ENCODE assay signal across 1 cellular context in the genomic region with DNA sequence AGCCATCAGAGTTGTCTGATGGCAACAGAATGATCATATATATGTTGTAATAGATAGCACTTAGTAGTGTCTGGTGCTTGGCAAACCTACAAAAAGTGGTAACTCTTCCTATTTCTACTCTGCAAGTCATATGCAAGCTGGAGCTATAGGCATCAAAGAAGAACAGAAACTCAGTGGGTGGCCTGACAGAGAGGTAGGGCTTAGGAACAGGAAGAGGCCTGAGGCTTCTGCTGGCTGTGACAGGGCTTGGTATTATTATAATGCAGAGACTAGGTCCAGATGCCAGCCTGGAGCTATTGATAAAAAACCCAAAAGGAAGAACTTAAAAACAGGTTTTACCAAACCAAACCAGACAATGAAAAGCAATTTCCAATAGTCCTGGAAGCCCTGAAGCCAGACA.
TF ChIP-seq lines count a peak whose summit lies in the region.

No MANE protein-coding gene starts in this region.

TF ChIP-seq in GM23338, 12 proteins besides CTCF, POLR2A, EP300 and RAD21 (continued from another document):
- TF ChIP-seq, protein P1, sequence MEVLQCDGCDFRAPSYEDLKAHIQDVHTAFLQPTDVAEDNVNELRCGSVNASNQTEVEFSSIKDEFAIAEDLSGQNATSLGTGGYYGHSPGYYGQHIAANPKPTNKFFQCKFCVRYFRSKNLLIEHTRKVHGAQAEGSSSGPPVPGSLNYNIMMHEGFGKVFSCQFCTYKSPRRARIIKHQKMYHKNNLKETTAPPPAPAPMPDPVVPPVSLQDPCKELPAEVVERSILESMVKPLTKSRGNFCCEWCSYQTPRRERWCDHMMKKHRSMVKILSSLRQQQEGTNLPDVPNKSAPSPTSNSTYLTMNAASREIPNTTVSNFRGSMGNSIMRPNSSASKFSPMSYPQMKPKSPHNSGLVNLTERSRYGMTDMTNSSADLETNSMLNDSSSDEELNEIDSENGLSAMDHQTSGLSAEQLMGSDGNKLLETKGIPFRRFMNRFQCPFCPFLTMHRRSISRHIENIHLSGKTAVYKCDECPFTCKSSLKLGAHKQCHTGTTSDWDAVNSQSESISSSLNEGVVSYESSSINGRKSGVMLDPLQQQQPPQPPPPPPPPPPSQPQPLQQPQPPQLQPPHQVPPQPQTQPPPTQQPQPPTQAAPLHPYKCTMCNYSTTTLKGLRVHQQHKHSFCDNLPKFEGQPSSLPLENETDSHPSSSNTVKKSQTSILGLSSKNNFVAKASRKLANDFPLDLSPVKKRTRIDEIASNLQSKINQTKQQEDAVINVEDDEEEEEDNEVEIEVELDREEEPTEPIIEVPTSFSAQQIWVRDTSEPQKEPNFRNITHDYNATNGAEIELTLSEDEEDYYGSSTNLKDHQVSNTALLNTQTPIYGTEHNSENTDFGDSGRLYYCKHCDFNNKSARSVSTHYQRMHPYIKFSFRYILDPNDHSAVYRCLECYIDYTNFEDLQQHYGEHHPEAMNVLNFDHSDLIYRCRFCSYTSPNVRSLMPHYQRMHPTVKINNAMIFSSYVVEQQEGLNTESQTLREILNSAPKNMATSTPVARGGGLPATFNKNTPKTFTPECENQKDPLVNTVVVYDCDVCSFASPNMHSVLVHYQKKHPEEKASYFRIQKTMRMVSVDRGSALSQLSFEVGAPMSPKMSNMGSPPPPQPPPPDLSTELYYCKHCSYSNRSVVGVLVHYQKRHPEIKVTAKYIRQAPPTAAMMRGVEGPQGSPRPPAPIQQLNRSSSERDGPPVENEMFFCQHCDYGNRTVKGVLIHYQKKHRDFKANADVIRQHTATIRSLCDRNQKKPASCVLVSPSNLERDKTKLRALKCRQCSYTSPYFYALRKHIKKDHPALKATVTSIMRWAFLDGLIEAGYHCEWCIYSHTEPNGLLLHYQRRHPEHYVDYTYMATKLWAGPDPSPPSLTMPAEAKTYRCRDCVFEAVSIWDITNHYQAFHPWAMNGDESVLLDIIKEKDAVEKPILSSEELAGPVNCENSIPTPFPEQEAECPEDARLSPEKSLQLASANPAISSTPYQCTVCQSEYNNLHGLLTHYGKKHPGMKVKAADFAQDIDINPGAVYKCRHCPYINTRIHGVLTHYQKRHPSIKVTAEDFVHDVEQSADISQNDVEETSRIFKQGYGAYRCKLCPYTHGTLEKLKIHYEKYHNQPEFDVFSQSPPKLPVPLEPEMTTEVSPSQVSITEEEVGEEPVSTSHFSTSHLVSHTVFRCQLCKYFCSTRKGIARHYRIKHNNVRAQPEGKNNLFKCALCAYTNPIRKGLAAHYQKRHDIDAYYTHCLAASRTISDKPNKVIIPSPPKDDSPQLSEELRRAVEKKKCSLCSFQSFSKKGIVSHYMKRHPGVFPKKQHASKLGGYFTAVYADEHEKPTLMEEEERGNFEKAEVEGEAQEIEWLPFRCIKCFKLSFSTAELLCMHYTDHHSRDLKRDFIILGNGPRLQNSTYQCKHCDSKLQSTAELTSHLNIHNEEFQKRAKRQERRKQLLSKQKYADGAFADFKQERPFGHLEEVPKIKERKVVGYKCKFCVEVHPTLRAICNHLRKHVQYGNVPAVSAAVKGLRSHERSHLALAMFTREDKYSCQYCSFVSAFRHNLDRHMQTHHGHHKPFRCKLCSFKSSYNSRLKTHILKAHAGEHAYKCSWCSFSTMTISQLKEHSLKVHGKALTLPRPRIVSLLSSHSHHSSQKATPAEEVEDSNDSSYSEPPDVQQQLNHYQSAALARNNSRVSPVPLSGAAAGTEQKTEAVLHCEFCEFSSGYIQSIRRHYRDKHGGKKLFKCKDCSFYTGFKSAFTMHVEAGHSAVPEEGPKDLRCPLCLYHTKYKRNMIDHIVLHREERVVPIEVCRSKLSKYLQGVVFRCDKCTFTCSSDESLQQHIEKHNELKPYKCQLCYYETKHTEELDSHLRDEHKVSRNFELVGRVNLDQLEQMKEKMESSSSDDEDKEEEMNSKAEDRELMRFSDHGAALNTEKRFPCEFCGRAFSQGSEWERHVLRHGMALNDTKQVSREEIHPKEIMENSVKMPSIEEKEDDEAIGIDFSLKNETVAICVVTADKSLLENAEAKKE (CRISPR knock-in tag; IDR thresholded peaks at IDR 0.05): no peak
- TF ChIP-seq ZNF114 (CRISPR knock-in tag; IDR thresholded peaks at IDR 0.05) (no peak), NANOG (IDR thresholded peaks at IDR 0.05; ENCODE audit: borderline replicate concordance) (no peak), CREB1 (CRISPR knock-in tag; IDR thresholded peaks at IDR 0.05; ENCODE audit: low read depth) (no peak), EZH2phosphoT487 (IDR thresholded peaks at IDR 0.05; ENCODE audit: unreplicated experiment) (no peak), ZNF331 (CRISPR knock-in tag; IDR thresholded peaks at IDR 0.05; ENCODE audit: low read depth) (no peak), POLR2AphosphoS5 (IDR thresholded peaks at IDR 0.05; ENCODE audit: low read depth) (no peak), STAT1 (IDR thresholded peaks at IDR 0.05; ENCODE audit: unreplicated experiment) (no peak)
- TF ChIP-seq, protein P2, sequence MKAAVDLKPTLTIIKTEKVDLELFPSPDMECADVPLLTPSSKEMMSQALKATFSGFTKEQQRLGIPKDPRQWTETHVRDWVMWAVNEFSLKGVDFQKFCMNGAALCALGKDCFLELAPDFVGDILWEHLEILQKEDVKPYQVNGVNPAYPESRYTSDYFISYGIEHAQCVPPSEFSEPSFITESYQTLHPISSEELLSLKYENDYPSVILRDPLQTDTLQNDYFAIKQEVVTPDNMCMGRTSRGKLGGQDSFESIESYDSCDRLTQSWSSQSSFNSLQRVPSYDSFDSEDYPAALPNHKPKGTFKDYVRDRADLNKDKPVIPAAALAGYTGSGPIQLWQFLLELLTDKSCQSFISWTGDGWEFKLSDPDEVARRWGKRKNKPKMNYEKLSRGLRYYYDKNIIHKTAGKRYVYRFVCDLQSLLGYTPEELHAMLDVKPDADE (IDR thresholded peaks at IDR 0.05): no peak
